ENCODE assay signal across 1 cellular context in the genomic region with DNA sequence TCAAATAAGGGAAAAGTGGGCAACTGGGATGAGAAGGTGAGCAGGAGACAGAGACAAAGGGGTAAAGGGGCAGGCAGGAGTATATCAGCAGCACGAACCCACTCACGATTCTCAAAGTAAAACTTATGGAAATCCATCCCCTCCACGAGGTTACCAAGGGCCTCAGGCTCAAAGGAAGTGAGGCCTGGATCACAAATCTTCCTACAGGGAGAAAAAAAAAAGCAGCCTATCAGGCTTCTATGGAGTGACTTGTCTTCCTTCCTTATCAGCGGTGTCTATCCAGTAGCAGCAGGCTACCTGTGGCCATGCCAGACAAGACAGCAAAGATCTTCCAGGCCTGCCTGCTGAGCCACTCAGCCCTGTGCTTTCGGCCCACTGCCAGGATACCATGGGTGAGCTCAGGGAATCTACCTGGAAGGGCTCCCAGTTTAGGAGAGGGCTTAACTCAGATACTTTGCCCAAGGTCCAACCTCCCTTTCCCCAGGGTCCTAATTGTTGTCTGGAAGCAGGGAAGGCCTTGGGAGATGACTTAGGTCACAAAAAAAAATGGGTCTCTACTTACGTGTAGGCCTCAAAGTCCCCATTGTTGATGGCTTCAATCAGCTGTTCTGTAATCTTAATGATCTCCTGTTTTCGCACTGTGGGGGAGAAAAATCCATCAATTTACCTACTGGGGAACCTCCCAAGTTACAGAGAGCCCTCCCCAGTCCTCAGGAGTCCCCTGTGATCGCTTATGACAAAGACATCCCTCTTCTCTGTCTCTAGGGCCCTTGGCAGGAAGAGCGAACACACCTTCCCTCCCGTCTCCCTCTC.
TF ChIP-seq lines count a peak whose summit lies in the region.

No MANE protein-coding gene starts in this region.

TF ChIP-seq in K562, 482 proteins besides CTCF, POLR2A, EP300 and RAD21 (continued from another document and continues in another):
- TF ChIP-seq ZBTB34 (CRISPR knock-in tag; IDR thresholded peaks at IDR 0.05) (no peak), HNRNPLL (IDR thresholded peaks at IDR 0.05; ENCODE audit: low read depth, low read length, poor library complexity, severe bottlenecking) (no peak), KAT8 (IDR thresholded peaks at IDR 0.05; ENCODE audit: low read depth) (no peak), ZBTB1 (CRISPR knock-in tag; IDR thresholded peaks at IDR 0.05; ENCODE audit: borderline replicate concordance, low read depth) (no peak), RBM14 (IDR thresholded peaks at IDR 0.05; ENCODE audit: borderline replicate concordance, insufficient read depth, low read depth, low read length) (no peak), ZNF3 (CRISPR knock-in tag; IDR thresholded peaks at IDR 0.05) (no peak), CTBP1 (IDR thresholded peaks at IDR 0.05; ENCODE audit: borderline replicate concordance) (peak; percentile 59; the same call in 1 of the 2 replicates), TGIF2 (CRISPR knock-in tag; IDR thresholded peaks at IDR 0.05) (no peak), SNAPC5 (CRISPR knock-in tag; IDR thresholded peaks at IDR 0.05) (no peak), ZNF57 (CRISPR knock-in tag; IDR thresholded peaks at IDR 0.05) (no peak), ZFX (CRISPR knock-in tag; IDR thresholded peaks at IDR 0.05) (peak; percentile 53), E2F1 (CRISPR knock-in tag; IDR thresholded peaks at IDR 0.05) (no peak), ZNF507 (tag; conservative IDR thresholded peaks at IDR 0.05) (no peak), SMARCB1 (IDR thresholded peaks at IDR 0.05; ENCODE audit: insufficient read length, low read depth) (no peak), NR2C2 (CRISPR knock-in tag; IDR thresholded peaks at IDR 0.05) (no peak), NR2C2 (tag; IDR thresholded peaks at IDR 0.05) (0 out of 2 replicates have a peak, but pooled peaks have one; percentile 30), BDP1 (IDR thresholded peaks at IDR 0.05; ENCODE audit: insufficient read depth, insufficient read length) (no peak), ZNF23 (CRISPR knock-in tag; IDR thresholded peaks at IDR 0.05) (no peak), L3MBTL2 (IDR thresholded peaks at IDR 0.05) (peak; percentile 66), RFX7 (CRISPR knock-in tag; IDR thresholded peaks at IDR 0.05) (no peak), MBD2 (IDR thresholded peaks at IDR 0.05; ENCODE audit: borderline replicate concordance, low read depth) (no peak), ZNF79 (CRISPR knock-in tag; IDR thresholded peaks at IDR 0.05; ENCODE audit: low read depth) (no peak), NFIC (IDR thresholded peaks at IDR 0.05) (no peak; the same call in 1 of the 2 replicates), ZKSCAN1 (IDR thresholded peaks at IDR 0.05; ENCODE audit: low read depth, low read length) (no peak), DACH1 (IDR thresholded peaks at IDR 0.05; ENCODE audit: partially characterized antibody) (peak; percentile 82), CHD2 (IDR thresholded peaks at IDR 0.05; ENCODE audit: low read depth, low read length) (no peak), XRCC3 (IDR thresholded peaks at IDR 0.05) (no peak), RUNX1 (IDR thresholded peaks at IDR 0.05; ENCODE audit: low read depth) (0 out of 2 replicates have a peak, but pooled peaks have one; percentile 13), NCOR1 (IDR thresholded peaks at IDR 0.05) (0 out of 2 replicates have a peak, but pooled peaks have one; percentile 29), HNRNPK (IDR thresholded peaks at IDR 0.05; ENCODE audit: low read depth, low read length, poor library complexity, severe bottlenecking) (no peak), POLR2AphosphoS5 (IDR thresholded peaks at IDR 0.05; ENCODE audit: control insufficient read depth, insufficient read depth, low read depth, low read length) (peak; percentile 19; the same call in 1 of the 2 replicates), SNRNP70 (optimal IDR thresholded peaks at IDR 0.05; ENCODE audit: low read depth, low read length) (no peak), ZNF384 (IDR thresholded peaks at IDR 0.05; ENCODE audit: low read depth, low read length) (peak; percentile 79), PHB2 (IDR thresholded peaks at IDR 0.05; ENCODE audit: low read depth) (no peak), KAT2B (IDR thresholded peaks at IDR 0.05; ENCODE audit: low read depth, low read length) (no peak), MXD1 (CRISPR knock-in tag; IDR thresholded peaks at IDR 0.05; ENCODE audit: borderline replicate concordance, poor library complexity, severe bottlenecking) (no peak), ZNF395 (CRISPR knock-in tag; IDR thresholded peaks at IDR 0.05) (no peak), SMC3 (conservative IDR thresholded peaks at IDR 0.05; ENCODE audit: insufficient read depth, low read depth, low read length) (no peak), RCOR1 (IDR thresholded peaks at IDR 0.05; ENCODE audit: borderline replicate concordance in 1 of 2, low read depth in 2 of 2, low read length in 2 of 2) (no peak; a peak in 1 of 4 replicates), ETV6 (IDR thresholded peaks at IDR 0.05; ENCODE audit: borderline replicate concordance in 1 of 2, low read depth in 2 of 2, low read length in 1 of 2) (no peak), ETV6 (CRISPR knock-in tag; IDR thresholded peaks at IDR 0.05; ENCODE audit: borderline replicate concordance) (no peak), ZNF324 (CRISPR knock-in tag; IDR thresholded peaks at IDR 0.05) (no peak), CBFA2T2 (conservative IDR thresholded peaks at IDR 0.05) (0 out of 2 replicates have a peak, but pooled peaks have one; percentile 39), NKRF (IDR thresholded peaks at IDR 0.05; ENCODE audit: borderline replicate concordance) (no peak), PTBP1 (IDR thresholded peaks at IDR 0.05; ENCODE audit: low read depth, low read length) (no peak), RBM17 (IDR thresholded peaks at IDR 0.05; ENCODE audit: borderline replicate concordance, low read depth, low read length) (no peak)
- TF ChIP-seq, protein P1, sequence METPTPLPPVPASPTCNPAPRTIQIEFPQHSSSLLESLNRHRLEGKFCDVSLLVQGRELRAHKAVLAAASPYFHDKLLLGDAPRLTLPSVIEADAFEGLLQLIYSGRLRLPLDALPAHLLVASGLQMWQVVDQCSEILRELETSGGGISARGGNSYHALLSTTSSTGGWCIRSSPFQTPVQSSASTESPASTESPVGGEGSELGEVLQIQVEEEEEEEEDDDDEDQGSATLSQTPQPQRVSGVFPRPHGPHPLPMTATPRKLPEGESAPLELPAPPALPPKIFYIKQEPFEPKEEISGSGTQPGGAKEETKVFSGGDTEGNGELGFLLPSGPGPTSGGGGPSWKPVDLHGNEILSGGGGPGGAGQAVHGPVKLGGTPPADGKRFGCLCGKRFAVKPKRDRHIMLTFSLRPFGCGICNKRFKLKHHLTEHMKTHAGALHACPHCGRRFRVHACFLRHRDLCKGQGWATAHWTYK (CRISPR knock-in tag; IDR thresholded peaks at IDR 0.05), result no peak
- TF ChIP-seq, protein P2, sequence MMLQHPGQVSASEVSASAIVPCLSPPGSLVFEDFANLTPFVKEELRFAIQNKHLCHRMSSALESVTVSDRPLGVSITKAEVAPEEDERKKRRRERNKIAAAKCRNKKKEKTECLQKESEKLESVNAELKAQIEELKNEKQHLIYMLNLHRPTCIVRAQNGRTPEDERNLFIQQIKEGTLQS (IDR thresholded peaks at IDR 0.05), result no peak
- TF ChIP-seq, protein P2 (CRISPR knock-in tag; conservative IDR thresholded peaks at IDR 0.05), result no peak
- TF ChIP-seq, protein P3, sequence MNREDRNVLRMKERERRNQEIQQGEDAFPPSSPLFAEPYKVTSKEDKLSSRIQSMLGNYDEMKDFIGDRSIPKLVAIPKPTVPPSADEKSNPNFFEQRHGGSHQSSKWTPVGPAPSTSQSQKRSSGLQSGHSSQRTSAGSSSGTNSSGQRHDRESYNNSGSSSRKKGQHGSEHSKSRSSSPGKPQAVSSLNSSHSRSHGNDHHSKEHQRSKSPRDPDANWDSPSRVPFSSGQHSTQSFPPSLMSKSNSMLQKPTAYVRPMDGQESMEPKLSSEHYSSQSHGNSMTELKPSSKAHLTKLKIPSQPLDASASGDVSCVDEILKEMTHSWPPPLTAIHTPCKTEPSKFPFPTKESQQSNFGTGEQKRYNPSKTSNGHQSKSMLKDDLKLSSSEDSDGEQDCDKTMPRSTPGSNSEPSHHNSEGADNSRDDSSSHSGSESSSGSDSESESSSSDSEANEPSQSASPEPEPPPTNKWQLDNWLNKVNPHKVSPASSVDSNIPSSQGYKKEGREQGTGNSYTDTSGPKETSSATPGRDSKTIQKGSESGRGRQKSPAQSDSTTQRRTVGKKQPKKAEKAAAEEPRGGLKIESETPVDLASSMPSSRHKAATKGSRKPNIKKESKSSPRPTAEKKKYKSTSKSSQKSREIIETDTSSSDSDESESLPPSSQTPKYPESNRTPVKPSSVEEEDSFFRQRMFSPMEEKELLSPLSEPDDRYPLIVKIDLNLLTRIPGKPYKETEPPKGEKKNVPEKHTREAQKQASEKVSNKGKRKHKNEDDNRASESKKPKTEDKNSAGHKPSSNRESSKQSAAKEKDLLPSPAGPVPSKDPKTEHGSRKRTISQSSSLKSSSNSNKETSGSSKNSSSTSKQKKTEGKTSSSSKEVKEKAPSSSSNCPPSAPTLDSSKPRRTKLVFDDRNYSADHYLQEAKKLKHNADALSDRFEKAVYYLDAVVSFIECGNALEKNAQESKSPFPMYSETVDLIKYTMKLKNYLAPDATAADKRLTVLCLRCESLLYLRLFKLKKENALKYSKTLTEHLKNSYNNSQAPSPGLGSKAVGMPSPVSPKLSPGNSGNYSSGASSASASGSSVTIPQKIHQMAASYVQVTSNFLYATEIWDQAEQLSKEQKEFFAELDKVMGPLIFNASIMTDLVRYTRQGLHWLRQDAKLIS (CRISPR knock-in tag; IDR thresholded peaks at IDR 0.05), result no peak
- TF ChIP-seq, protein P4, sequence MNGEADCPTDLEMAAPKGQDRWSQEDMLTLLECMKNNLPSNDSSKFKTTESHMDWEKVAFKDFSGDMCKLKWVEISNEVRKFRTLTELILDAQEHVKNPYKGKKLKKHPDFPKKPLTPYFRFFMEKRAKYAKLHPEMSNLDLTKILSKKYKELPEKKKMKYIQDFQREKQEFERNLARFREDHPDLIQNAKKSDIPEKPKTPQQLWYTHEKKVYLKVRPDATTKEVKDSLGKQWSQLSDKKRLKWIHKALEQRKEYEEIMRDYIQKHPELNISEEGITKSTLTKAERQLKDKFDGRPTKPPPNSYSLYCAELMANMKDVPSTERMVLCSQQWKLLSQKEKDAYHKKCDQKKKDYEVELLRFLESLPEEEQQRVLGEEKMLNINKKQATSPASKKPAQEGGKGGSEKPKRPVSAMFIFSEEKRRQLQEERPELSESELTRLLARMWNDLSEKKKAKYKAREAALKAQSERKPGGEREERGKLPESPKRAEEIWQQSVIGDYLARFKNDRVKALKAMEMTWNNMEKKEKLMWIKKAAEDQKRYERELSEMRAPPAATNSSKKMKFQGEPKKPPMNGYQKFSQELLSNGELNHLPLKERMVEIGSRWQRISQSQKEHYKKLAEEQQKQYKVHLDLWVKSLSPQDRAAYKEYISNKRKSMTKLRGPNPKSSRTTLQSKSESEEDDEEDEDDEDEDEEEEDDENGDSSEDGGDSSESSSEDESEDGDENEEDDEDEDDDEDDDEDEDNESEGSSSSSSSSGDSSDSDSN (IDR thresholded peaks at IDR 0.05; ENCODE audit: borderline replicate concordance in 1 of 2, low read depth in 2 of 2, low read length in 2 of 2), result no peak
